Comparison of ENCODE assay signal across 34 cellular contexts in the genomic region with DNA sequence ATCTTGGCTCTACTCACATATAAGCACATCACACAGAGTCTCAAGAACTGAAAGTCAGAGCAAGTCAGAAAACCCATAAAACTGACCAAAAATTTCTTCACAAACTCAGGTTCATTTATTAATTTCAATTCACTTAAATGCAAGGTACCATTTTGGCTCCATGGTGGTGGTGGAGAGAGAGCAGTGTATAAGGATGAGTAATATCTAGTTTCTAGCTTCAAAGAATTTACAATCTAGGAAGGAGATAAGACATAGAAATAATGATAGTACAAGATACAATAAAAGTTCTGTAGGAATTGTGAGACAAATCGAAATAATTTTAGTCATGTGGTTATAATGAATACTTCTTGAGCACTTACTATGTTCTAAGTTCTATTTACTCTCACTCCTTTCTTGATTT. TPM values are rescaled to one million over a fixed set of nuclear protein-coding genes. Genes with fewer than 3 reads are reported as not detected.
A peak's percentile ranks its signal among the peaks of the same experiment; 100 is the strongest.
DNase-seq lines count a peak whose midpoint lies in the region; ATAC-seq and TF ChIP-seq lines count a peak whose summit lies in the region.
"Had no signal": no experiment of that assay in that cellular context is flagged by ENCODE, and none has a peak within 500 bp of the region (broad histone marks: within the 10 kb centered on the region; RNA-seq: fewer than 3 reads in every experiment).

No MANE protein-coding gene starts in this region.

- no peaks in the 10 kb centered on the region for H3K36me3 ChIP-seq in HEK293 (ENCODE audit: control insufficient read depth in 2 of 2, insufficient read depth in 1 of 2, low read length in 2 of 2)
- H3K36me3 ChIP-seq: BE2C; BLaER1; BLaER1 treated with 17β-estradiol and CSF1 and Interleukin-3, amounts not matched to agents 10 nM and 100 nM had no signal

- no peaks in the 10 kb centered on the region for H3K4me1 ChIP-seq in HEK293 (ENCODE audit: control insufficient read depth, insufficient read depth, low read length)
- H3K4me1 ChIP-seq: A549; BE2C; BLaER1; BLaER1 treated with 17β-estradiol and CSF1 and Interleukin-3, amounts not matched to agents 10 nM and 100 nM; Caco-2 had no signal

- CTCF ChIA-PET in activated CD4-positive, alpha-beta T cell treated with anti-CD3 and anti-CD28 coated beads for 36 hours (lab: Charles Lee): interaction anchor here (0.9 kb wide), 1 partner anchor 16 kb away, joined by 4 read pairs; no protein-coding TSS in a partner anchor
- CTCF ChIA-PET in HEK293 (lab: Yijun Ruan, JAX): interaction anchor here (1.0 kb wide), 1 partner anchor 11 kb away, joined by 4 read pairs; no protein-coding TSS in a partner anchor

- no peaks in the 10 kb centered on the region for H3K9me3 Mint-ChIP-seq in activated CD4-positive, alpha-beta T cell treated with anti-CD3 and anti-CD28 coated beads for 36 hours (ENCODE audit: low read depth)
- H3K9me3 Mint-ChIP-seq in activated T-cell treated with anti-CD3 and anti-CD28 coated beads, Interleukin-2, amount 50 U/mL, for 72 hours: no peaks in the 10 kb centered on the region
- no peaks in the 10 kb centered on the region for H3K9me3 Mint-ChIP-seq in activated T-helper 17 cell treated with anti-CD3 and anti-CD28 coated beads, Interleukin-2, amount 50 U/mL, for 72 hours
- H3K9me3 Mint-ChIP-seq: CD14-positive monocyte; CD4-positive, alpha-beta memory T cell; CD4-positive, alpha-beta T cell; CD4-positive, CD25-positive, alpha-beta regulatory T cell; CD8-positive, alpha-beta memory T cell; CD8-positive, alpha-beta T cell had no signal

- H3K27ac ChIP-seq in HEK293 (ENCODE audit: extremely low read depth, low read depth, low read length): no peak overlapping the region
- H3K27ac ChIP-seq: 22Rv1; A549; BLaER1; BLaER1 treated with 17β-estradiol and CSF1 and Interleukin-3, amounts not matched to agents 10 nM and 100 nM; C4-2B had no signal

- TF ChIP-seq CTCF in HEK293 (tag by site-specific recombination; IDR thresholded peaks at IDR 0.05): no peak

- no peaks in the 10 kb centered on the region for H3K36me3 Mint-ChIP-seq in activated CD4-positive, alpha-beta T cell treated with anti-CD3 and anti-CD28 coated beads for 36 hours (ENCODE audit: low read depth)
- no peaks in the 10 kb centered on the region for H3K36me3 Mint-ChIP-seq in activated T-cell treated with anti-CD3 and anti-CD28 coated beads, Interleukin-2, amount 50 U/mL, for 72 hours (ENCODE audit: insufficient read depth in 2 of 2)
- H3K36me3 Mint-ChIP-seq in activated T-helper 17 cell treated with anti-CD3 and anti-CD28 coated beads, Interleukin-2, amount 50 U/mL, for 72 hours (ENCODE audit: low read depth): no peaks in the 10 kb centered on the region
- H3K36me3 Mint-ChIP-seq: CD14-positive monocyte; CD4-positive, CD25-positive, alpha-beta regulatory T cell; CD8-positive, alpha-beta T cell had no signal

- no peaks in the 10 kb centered on the region for H3K9me3 ChIP-seq in HEK293 (ENCODE audit: control insufficient read depth, insufficient read depth, low read depth, low read length)
- H3K9me3 ChIP-seq: A549; BE2C; BLaER1; BLaER1 treated with 17β-estradiol and CSF1 and Interleukin-3, amounts not matched to agents 10 nM and 100 nM; Caco-2 had no signal

- H3K27ac Mint-ChIP-seq in activated CD4-positive, alpha-beta T cell treated with anti-CD3 and anti-CD28 coated beads for 36 hours: no peak overlapping the region
- peak overlapping the region; percentile 41 for H3K27ac Mint-ChIP-seq in activated T-cell treated with anti-CD3 and anti-CD28 coated beads, Interleukin-2, amount 50 U/mL, for 72 hours
- H3K27ac Mint-ChIP-seq in activated T-helper 17 cell treated with anti-CD3 and anti-CD28 coated beads, Interleukin-2, amount 50 U/mL, for 72 hours: no peak overlapping the region
- H3K27ac Mint-ChIP-seq: B cell; CD14-positive monocyte; CD4-positive, alpha-beta T cell; CD8-positive, alpha-beta T cell had no signal

- intact Hi-C loops in activated CD4-positive, alpha-beta T cell treated with anti-CD3 and anti-CD28 coated beads for 36 hours (cut with DNase I, micrococcal nuclease): no loop called here

- ATAC-seq in activated CD4-positive, alpha-beta T cell treated with anti-CD3 and anti-CD28 coated beads for 36 hours: peak; percentile 71
- ATAC-seq in activated T-cell treated with anti-CD3 and anti-CD28 coated beads, Interleukin-2, amount 50 U/mL, for 72 hours (replicated peaks in 1 of 2): peak in 1 of 2 donors; percentile 56
- peak; percentile 28 for ATAC-seq in activated T-helper 17 cell treated with anti-CD3 and anti-CD28 coated beads, Interleukin-2, amount 50 U/mL, for 72 hours (replicated peaks)
- ATAC-seq in HG03175 (IDR thresholded peaks at IDR 0.05; ENCODE audit: unreplicated experiment) (no peak), GM18498 (IDR thresholded peaks at IDR 0.05; ENCODE audit: unreplicated experiment) (no peak)
- ATAC-seq: CD8-positive, alpha-beta T cell had no signal

- DNase-seq in activated CD4-positive, alpha-beta T cell treated with anti-CD3 and anti-CD28 coated beads for 36 hours: no peak
- no peak for DNase-seq in activated CD4-positive, alpha-beta T cell treated with anti-CD3 and anti-CD28 coated beads, Interleukin-2, amount 50 U/mL, for 1 hour
- DNase-seq in activated T-cell treated with anti-CD3 and anti-CD28 coated beads, Interleukin-2, amount 50 U/mL, for 72 hours: no peak
- no peak for DNase-seq in activated T-cell treated with anti-CD3 and anti-CD28 coated beads, Interleukin-2, amount 50 U/mL, for 48 hours
- DNase-seq: 8988T; ACHN; AML-193; BE2C; C1 segment of cervical spinal cord; Caco-2; Calu3; CD4-positive, alpha-beta memory T cell; CD4-positive, alpha-beta T cell; CD4-positive, CD25-positive, alpha-beta regulatory T cell; CD8-positive, alpha-beta memory T cell; CD8-positive, alpha-beta T cell; COR-L47; DMS 273 treated with DMSO at 0.1 percent for 48 hours; DMS153; DMS79; DMS79 treated with DMSO at 0.1 percent for 48 hours; DND-41; EL had no signal

- H3K4me1 Mint-ChIP-seq in activated CD4-positive, alpha-beta T cell treated with anti-CD3 and anti-CD28 coated beads for 36 hours: peaks cover 7% of the 10 kb centered on the region
- H3K4me1 Mint-ChIP-seq in activated T-cell treated with anti-CD3 and anti-CD28 coated beads, Interleukin-2, amount 50 U/mL, for 72 hours (ENCODE audit: low read depth): peaks cover under 1% of the 10 kb centered on the region
- H3K4me1 Mint-ChIP-seq in activated T-helper 17 cell treated with anti-CD3 and anti-CD28 coated beads, Interleukin-2, amount 50 U/mL, for 72 hours: peaks cover 4% of the 10 kb centered on the region
- H3K4me1 Mint-ChIP-seq: B cell; CD14-positive monocyte; CD8-positive, alpha-beta memory T cell had no signal

- H3K4me3 ChIP-seq in HEK293 (ENCODE audit: low read depth, low read length): no peak overlapping the region
- H3K4me3 ChIP-seq: A549; BLaER1; BLaER1 treated with 17β-estradiol and CSF1 and Interleukin-3, amounts not matched to agents 10 nM and 100 nM had no signal

- POLR2A ChIA-PET in activated CD4-positive, alpha-beta T cell treated with anti-CD3 and anti-CD28 coated beads for 36 hours (lab: Charles Lee): no interaction called here
- POLR2A ChIA-PET in HEK293 (lab: Yijun Ruan, JAX): interaction anchor here (1.0 kb wide), 1 partner anchor 10 kb away, joined by 3 read pairs; no protein-coding TSS in a partner anchor

- no peak overlapping the region for H3K4me3 Mint-ChIP-seq in activated CD4-positive, alpha-beta T cell treated with anti-CD3 and anti-CD28 coated beads for 36 hours
- H3K4me3 Mint-ChIP-seq in activated T-cell treated with anti-CD3 and anti-CD28 coated beads, Interleukin-2, amount 50 U/mL, for 72 hours: no peak overlapping the region
- H3K4me3 Mint-ChIP-seq in activated T-helper 17 cell treated with anti-CD3 and anti-CD28 coated beads, Interleukin-2, amount 50 U/mL, for 72 hours: no peak overlapping the region
- H3K4me3 Mint-ChIP-seq: B cell; CD14-positive monocyte; CD4-positive, alpha-beta memory T cell; CD4-positive, alpha-beta T cell; CD8-positive, alpha-beta memory T cell; CD8-positive, alpha-beta T cell had no signal

- H3K27me3 Mint-ChIP-seq in activated CD4-positive, alpha-beta T cell treated with anti-CD3 and anti-CD28 coated beads for 36 hours: no peaks in the 10 kb centered on the region
- no peaks in the 10 kb centered on the region for H3K27me3 Mint-ChIP-seq in activated T-cell treated with anti-CD3 and anti-CD28 coated beads, Interleukin-2, amount 50 U/mL, for 72 hours (ENCODE audit: low read depth)
- H3K27me3 Mint-ChIP-seq in activated T-helper 17 cell treated with anti-CD3 and anti-CD28 coated beads, Interleukin-2, amount 50 U/mL, for 72 hours: no peaks in the 10 kb centered on the region
- H3K27me3 Mint-ChIP-seq: B cell; CD4-positive, alpha-beta memory T cell; CD4-positive, alpha-beta T cell; CD4-positive, CD25-positive, alpha-beta regulatory T cell; CD8-positive, alpha-beta memory T cell had no signal

TF ChIP-seq in HEK293, 187 proteins besides CTCF, POLR2A, EP300 and RAD21:
- TF ChIP-seq ZNF670 (tag by site-specific recombination; IDR thresholded peaks at IDR 0.05; ENCODE audit: low read depth) (no peak), ZNF677 (tag by site-specific recombination; IDR thresholded peaks at IDR 0.05) (no peak), ZNF292 (tag by site-specific recombination; IDR thresholded peaks at IDR 0.05; ENCODE audit: borderline replicate concordance, low read depth) (no peak), ZNF664 (tag by site-specific recombination; IDR thresholded peaks at IDR 0.05) (peak; percentile 50; the same call in 1 of the 2 replicates), KLF1 (tag by site-specific recombination; IDR thresholded peaks at IDR 0.05) (no peak), ZNF837 (tag by site-specific recombination; IDR thresholded peaks at IDR 0.05) (no peak)

RNA-seq across cellular contexts. Expression of a gene that starts 6.7 kb away (rescaled TPM):
- total RNA-seq in activated CD4-positive, alpha-beta T cell treated with anti-CD3 and anti-CD28 coated beads for 36 hours: 10 to 100 TPM; 22.4 to 23.9 TPM
- 10 to 100 TPM; 33.2 to 35.0 TPM for total RNA-seq in activated T-cell treated with anti-CD3 and anti-CD28 coated beads, Interleukin-2, amount 50 U/mL, for 72 hours
- 10 to 100 TPM; 29.9 to 30.9 TPM for total RNA-seq in activated T-helper 17 cell treated with anti-CD3 and anti-CD28 coated beads, Interleukin-2, amount 50 U/mL, for 72 hours

RNA-seq across cellular contexts. Expression of a gene that starts 17.8 kb away (rescaled TPM):
- 1 to 10 TPM; 1.3 TPM for total RNA-seq in activated CD4-positive, alpha-beta T cell treated with anti-CD3 and anti-CD28 coated beads for 36 hours
- 1 to 10 TPM in 1 of 2 donors, under 1 TPM in 1; 0.82 to 1.8 TPM for total RNA-seq in activated T-cell treated with anti-CD3 and anti-CD28 coated beads, Interleukin-2, amount 50 U/mL, for 72 hours
- 1 to 10 TPM; 1.7 to 3.5 TPM for total RNA-seq in activated T-helper 17 cell treated with anti-CD3 and anti-CD28 coated beads, Interleukin-2, amount 50 U/mL, for 72 hours

Comparison
In these comparisons a context has a peak if more than half of its experiments do, and no peak if none do; other contexts are left out.
1. ATAC-seq: peak in activated CD4-positive, alpha-beta T cell treated with anti-CD3 and anti-CD28 coated beads for 36 hours (single experiment) and activated T-helper 17 cell treated with anti-CD3 and anti-CD28 coated beads, Interleukin-2, amount 50 U/mL, for 72 hours (single experiment); none in HG03175 (single experiment) and GM18498 (single experiment).